In genomic region chr3:101950985-101951733, GRCh38 we compare ENCODE assay signal across 1 cellular context.
TF ChIP-seq lines count a peak whose summit lies in the region.

No MANE protein-coding gene starts in this region.

TF ChIP-seq in IMR-90, 13 proteins besides CTCF, POLR2A, EP300 and RAD21:
- TF ChIP-seq SMC3 (IDR thresholded peaks at IDR 0.05; ENCODE audit: low read depth, low read length) (no peak), CEBPB (IDR thresholded peaks at IDR 0.05; ENCODE audit: low read depth, low read length) (peak; percentile 36; the same call in 1 of the 2 replicates)
